25 cellular contexts compared by ENCODE assay signal in the genomic region with DNA sequence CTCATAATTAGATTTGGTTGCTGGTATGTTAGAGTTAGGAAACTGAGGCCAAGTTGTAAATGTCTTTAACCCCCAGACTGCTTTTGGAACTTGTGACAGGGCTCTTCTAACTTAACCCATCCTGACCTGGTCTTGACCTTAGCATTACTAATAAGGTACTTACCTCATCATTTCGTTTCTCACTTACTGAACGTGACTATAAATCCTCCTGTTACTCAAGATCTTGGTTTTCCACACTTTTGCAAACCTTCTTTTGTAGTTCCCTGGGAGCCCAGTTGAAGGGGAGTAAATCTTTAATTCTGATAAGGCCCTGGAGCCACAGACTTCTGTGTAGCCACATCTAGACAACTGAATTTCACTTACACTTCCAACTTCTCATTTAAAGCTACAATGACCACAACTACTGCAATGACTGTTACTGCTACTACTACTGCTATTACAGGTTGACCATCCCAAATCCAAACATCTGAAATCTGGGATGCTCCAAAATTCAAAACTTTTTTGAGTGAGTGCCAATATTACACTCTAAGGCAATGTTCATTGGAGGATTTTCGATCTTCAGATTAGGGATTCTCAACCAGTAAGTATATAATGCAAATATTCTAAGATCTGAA.
A peak's percentile ranks its signal among the peaks of the same experiment; 100 is the strongest.
DNase-seq lines count a peak whose midpoint lies in the region; ATAC-seq, FAIRE-seq and TF ChIP-seq lines count a peak whose summit lies in the region.
"Had no signal": no experiment of that assay in that cellular context is flagged by ENCODE, and none has a peak within 500 bp of the region (broad histone marks: within the 10 kb centered on the region; RNA-seq: fewer than 3 reads in every experiment).

No MANE protein-coding gene starts in this region.

- no peak for DNase-seq in D721Med (ENCODE audit: insufficient read length, low spot score)
- no peak for DNase-seq in GM19239 (ENCODE audit: insufficient read length, low spot score)
- peak; percentile 36 for DNase-seq in M059J (ENCODE audit: low read depth)
- DNase-seq in kidney tubule cell (ENCODE audit: low spot score): peak; percentile 23
- no peak for DNase-seq in head of caudate nucleus
- no peak for DNase-seq in stimulated activated CD8-positive, alpha-beta memory T cell treated with anti-CD3 and anti-CD28 coated beads, Interleukin-4, amount 100 ng/mL, for 48 hours
- DNase-seq: activated CD4-positive, alpha-beta T cell treated with anti-CD3 and anti-CD28 coated beads, Interleukin-2, amount 10 ng/mL, durations not matched to agents 24 days and 14 days; activated CD8-positive, alpha-beta memory T cell treated with anti-CD3 and anti-CD28 coated beads, Interleukin-2, amount 50 U/mL, for 4 hours; activated effector memory CD4-positive, alpha-beta T cell treated with Interleukin-2 at 50 U/mL for 16 hours; CD4-positive, CD25-positive, alpha-beta regulatory T cell; effector memory CD4-positive, alpha-beta T cell; gastrocnemius medialis; GDM1; islet precursor cell; MM.1S; NCI-H1694; NCI-H526 treated with DMSO at 0.1 percent for 48 hours; psoas muscle; stimulated activated CD4-positive, alpha-beta T cell treated with anti-CD3 and anti-CD28 coated beads, Interleukin-1b, Interleukin-23, amount 100 ng/mL, for 48 hours; T-helper 1 cell; testis had no signal

- ATAC-seq in GM21381 (IDR thresholded peaks at IDR 0.05; ENCODE audit: unreplicated experiment): no peak
- ATAC-seq in GM19467 (IDR thresholded peaks at IDR 0.05; ENCODE audit: unreplicated experiment): no peak
- ATAC-seq: gastrocnemius medialis; psoas muscle; Right ventricle myocardium inferior; stimulated activated memory B cell treated with anti-CD40 and anti-IgM and Interleukin-4, amounts not matched to agents 10 μg/mL and 1 μg/mL and 100 μg/mL, for 72 hours had no signal

- FAIRE-seq in D721Med (lab: Jason Lieb, UNC): peak; percentile 16
- peak; percentile 57 for FAIRE-seq in GM19239 (lab: Jason Lieb, UNC)

- intact Hi-C loops in head of caudate nucleus (cut with DNase I): no loop called here

- no peak for TF ChIP-seq CTCF in D721Med (IDR thresholded peaks at IDR 0.05; ENCODE audit: insufficient read depth, missing control alignments)

Comparison
In these comparisons a context has a peak if more than half of its experiments do, and no peak if none do; other contexts are left out.
1. DNase-seq: peak in M059J (single experiment) and kidney tubule cell (single experiment); none in D721Med (single experiment), GM19239 (single experiment), head of caudate nucleus (0 of 42) and stimulated activated CD8-positive, alpha-beta memory T cell treated with anti-CD3 and anti-CD28 coated beads, Interleukin-4, amount 100 ng/mL, for 48 hours (single experiment).